In the genomic region with DNA sequence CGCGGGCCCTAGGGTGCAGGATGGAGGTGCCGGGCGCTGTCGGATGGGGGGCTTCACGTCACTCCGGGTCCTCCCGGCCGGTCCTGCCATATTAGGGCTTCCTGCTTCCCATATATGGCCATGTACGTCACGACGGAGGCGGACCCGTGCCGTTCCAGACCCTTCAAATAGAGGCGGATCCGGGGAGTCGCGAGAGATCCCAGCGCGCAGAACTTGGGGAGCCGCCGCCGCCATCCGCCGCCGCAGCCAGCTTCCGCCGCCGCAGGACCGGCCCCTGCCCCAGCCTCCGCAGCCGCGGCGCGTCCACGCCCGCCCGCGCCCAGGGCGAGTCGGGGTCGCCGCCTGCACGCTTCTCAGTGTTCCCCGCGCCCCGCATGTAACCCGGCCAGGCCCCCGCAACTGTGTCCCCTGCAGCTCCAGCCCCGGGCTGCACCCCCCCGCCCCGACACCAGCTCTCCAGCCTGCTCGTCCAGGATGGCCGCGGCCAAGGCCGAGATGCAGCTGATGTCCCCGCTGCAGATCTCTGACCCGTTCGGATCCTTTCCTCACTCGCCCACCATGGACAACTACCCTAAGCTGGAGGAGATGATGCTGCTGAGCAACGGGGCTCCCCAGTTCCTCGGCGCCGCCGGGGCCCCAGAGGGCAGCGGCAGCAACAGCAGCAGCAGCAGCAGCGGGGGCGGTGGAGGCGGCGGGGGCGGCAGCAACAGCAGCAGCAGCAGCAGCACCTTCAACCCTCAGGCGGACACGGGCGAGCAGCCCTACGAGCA, we compare ENCODE assay signal across 8 cellular contexts. TPM values are rescaled to one million over a fixed set of nuclear protein-coding genes. Genes with fewer than 3 reads are reported as not detected.
DNase-seq lines count a peak whose midpoint lies in the region; TF ChIP-seq lines count a peak whose summit lies in the region.

A gene (plus strand): TSS at position 192 of the 770 bp plus-strand sequence. CDS start 283 bp downstream, at position 475.

- H3K4me3 Mint-ChIP-seq in H9 (peak within 1 kb of the TSS; percentile 86), neural crest cell (peak within 1 kb of the TSS; percentile 90)

- H2BK12ac ChIP-seq in H9 (ENCODE audit: insufficient read length, low read depth, low read length): no peak within 1 kb of the TSS

- peak within 1 kb of the TSS; percentile 94 for H3K18ac ChIP-seq in H9 (ENCODE audit: insufficient read length, low read depth, low read length)

- H4K20me1 ChIP-seq in H9 (ENCODE audit: control insufficient read depth, insufficient read depth, insufficient read length) (no peaks in the 10 kb centered on the region), Loucy (ENCODE audit: insufficient read depth, low read length, poor library complexity, severe bottlenecking) (peaks cover 4% of the 10 kb centered on the region)

- TF ChIP-seq CTCF in H9 (conservative IDR thresholded peaks at IDR 0.05): no peak; the same call in 2 of the 3 replicates
- TF ChIP-seq CTCF in Loucy (conservative IDR thresholded peaks at IDR 0.05; ENCODE audit: low read length): no peak
- no peak for TF ChIP-seq CTCF in fibroblast of villous mesenchyme (IDR thresholded peaks at IDR 0.05; ENCODE audit: insufficient read depth, low read depth, low read length)
- no peak for TF ChIP-seq CTCF in neural crest cell (conservative IDR thresholded peaks at IDR 0.05)
- TF ChIP-seq CTCF in stomach (IDR thresholded peaks at IDR 0.05): no peak

- H3K36me3 Mint-ChIP-seq in H9 (ENCODE audit: insufficient read depth in 1 of 3, low read depth in 3 of 3) (peaks cover 18 to 28% (median 26%) of the 10 kb centered on the region in 3 experiments), neural crest cell (ENCODE audit: low read depth) (peaks cover 20% of the 10 kb centered on the region)

- no peak within 1 kb of the TSS for H3T11ph ChIP-seq in H9 (ENCODE audit: low read length)

- H3K4me3 ChIP-seq in Loucy (ENCODE audit: low read length, poor library complexity, severe bottlenecking) (peak within 1 kb of the TSS; percentile 82), fibroblast of villous mesenchyme (ENCODE audit: low read depth, low read length) (peak within 1 kb of the TSS; percentile 88), stomach (peak within 1 kb of the TSS; percentile 83 to 90 (median 88))

- H3K56ac ChIP-seq in H9 (ENCODE audit: insufficient read length, low read depth, low read length): no peak within 1 kb of the TSS

- H2BK5ac ChIP-seq in H9 (ENCODE audit: insufficient read length, low read length): no peak within 1 kb of the TSS

- TF ChIP-seq POLR2A in stomach (IDR thresholded peaks at IDR 0.05): peak in 2 of 4 donors; percentile 44 to 64

- peaks cover 23% of the 10 kb centered on the region for H3K23me2 ChIP-seq in H9 (ENCODE audit: insufficient read length, low read depth, low read length, poor library complexity, severe bottlenecking)

- H3K27me3 ChIP-seq in H9 (ENCODE audit: insufficient read depth, low read length) (no peaks in the 10 kb centered on the region; the same call in 1 of the 2 replicates), Loucy (ENCODE audit: insufficient read depth, low read length, poor library complexity, severe bottlenecking) (peaks cover 29% of the 10 kb centered on the region), stomach (no peaks in the 10 kb centered on the region)

- H3K27ac Mint-ChIP-seq in H9: peak within 1 kb of the TSS; percentile 32 to 92 (median 83); a peak in 4 of 7 replicates
- peak within 1 kb of the TSS; percentile 97 for H3K27ac Mint-ChIP-seq in neural crest cell (ENCODE audit: unreplicated experiment)

- no CpG with 5 or more reads among the region's 76 CpGs for WGBS in H9 (ENCODE audit: extremely low coverage, insufficient read length, low lambda C conversion rate)
- WGBS in stomach, 5 donors: 0% methylated on average over 7 to 76 of the region's 76 CpGs

- no peaks in the 10 kb centered on the region for H3K4me1 ChIP-seq in H9 (ENCODE audit: insufficient read depth, low read length)
- peaks cover 8% of the 10 kb centered on the region for H3K4me1 ChIP-seq in Loucy (ENCODE audit: insufficient read depth, low read length, poor library complexity, severe bottlenecking)
- H3K4me1 ChIP-seq in stomach: peaks cover 11 to 36% (median 36%) of the 10 kb centered on the region in 4 donors

- in situ Hi-C loops in G401 (cut with HindIII; ENCODE audit: low sequenced_read_pairs): no loop called here

- H3K36me3 ChIP-seq in Loucy (ENCODE audit: insufficient read depth, low read length) (no peaks in the 10 kb centered on the region), stomach (peaks cover 0 to 18% (median 13%) of the 10 kb centered on the region in 4 donors)

- H2AK5ac ChIP-seq in H9 (ENCODE audit: insufficient read length, low read length): no peak within 1 kb of the TSS

- intact Hi-C loops in stomach (cut with DNase I; ENCODE audit: low total_unique reads): no loop called here

- H3K79me1 ChIP-seq in H9 (ENCODE audit: insufficient read depth, low read depth, low read length, poor library complexity, severe bottlenecking): no peaks in the 10 kb centered on the region

- H3F3A ChIP-seq in Loucy (ENCODE audit: low read depth): no peaks in the 10 kb centered on the region

- no peak within 1 kb of the TSS for H4K91ac ChIP-seq in H9 (ENCODE audit: insufficient read length, low read depth, low read length)

- H3K9me3 ChIP-seq in H9 (ENCODE audit: control insufficient read depth, low read depth, low read length): no peaks in the 10 kb centered on the region
- H3K9me3 ChIP-seq in Loucy (ENCODE audit: insufficient read depth, low read depth, low read length): no peaks in the 10 kb centered on the region
- H3K9me3 ChIP-seq in stomach: no peaks in the 10 kb centered on the region

- no peaks in the 10 kb centered on the region for H3K9me2 ChIP-seq in Loucy (replicated peaks; ENCODE audit: low read depth, low read length)

- H3K27me3 Mint-ChIP-seq in H9 (ENCODE audit: low read depth): peaks cover 22% of the 10 kb centered on the region
- peaks cover 14% of the 10 kb centered on the region for H3K27me3 Mint-ChIP-seq in neural crest cell (ENCODE audit: low read depth)

- H3K4ac ChIP-seq in H9 (ENCODE audit: low read depth, low read length): no peak within 1 kb of the TSS

- no peak within 1 kb of the TSS for H2BK20ac ChIP-seq in H9 (ENCODE audit: low read depth, low read length, poor library complexity, severe bottlenecking)

- H3K23ac ChIP-seq in H9 (ENCODE audit: insufficient read length, low read depth, low read length): no peak within 1 kb of the TSS

- peaks cover 25 to 31% of the 10 kb centered on the region in 2 experiments for H3K4me1 Mint-ChIP-seq in H9
- H3K4me1 Mint-ChIP-seq in neural crest cell: peaks cover 33% of the 10 kb centered on the region

- peaks cover 0 to 11% of the 10 kb centered on the region in 2 experiments; a peak in 2 of 5 replicates for H3K9me3 Mint-ChIP-seq in H9
- H3K9me3 Mint-ChIP-seq in neural crest cell: no peaks in the 10 kb centered on the region

- H3K9ac ChIP-seq in H9 (ENCODE audit: extremely low read depth, insufficient read length, low read length) (peak within 1 kb of the TSS; percentile 83), Loucy (ENCODE audit: low read depth, low read length, poor library complexity, severe bottlenecking) (peak within 1 kb of the TSS; percentile 82)

- TF ChIP-seq EP300 in stomach (IDR thresholded peaks at IDR 0.05): no peak

- H2BK120ac ChIP-seq in H9 (ENCODE audit: low read depth, low read length, poor library complexity, severe bottlenecking): no peak within 1 kb of the TSS

- H3K27ac ChIP-seq in H9 (ENCODE audit: insufficient read length, low read depth, low read length) (no peak within 1 kb of the TSS), stomach (peak within 1 kb of the TSS; percentile 95 to 99 (median 98))

- peak within 1 kb of the TSS; percentile 72 for H3K4me2 ChIP-seq in H9 (ENCODE audit: insufficient read depth, insufficient read length, low read length)
- peak within 1 kb of the TSS; percentile 95 for H3K4me2 ChIP-seq in Loucy (ENCODE audit: low read depth, low read length, poor library complexity, severe bottlenecking)

- H2BK15ac ChIP-seq in H9 (ENCODE audit: low read depth, low read length): no peak within 1 kb of the TSS

- no peak within 1 kb of the TSS for H4K8ac ChIP-seq in H9 (replicated peaks; ENCODE audit: insufficient read length, low read depth, low read length)

- no peaks in the 10 kb centered on the region for H3K79me2 ChIP-seq in H9 (ENCODE audit: insufficient read depth, low read length)
- H3K79me2 ChIP-seq in Loucy (ENCODE audit: insufficient read depth, low read length): no peaks in the 10 kb centered on the region

- DNase-seq in G401 (ENCODE audit: low spot score) (peak; percentile 98), H9 (peak; percentile 95), SIG-M5 (lab: John Stamatoyannopoulos, UW) (peak; percentile 84), activated gamma-delta T cell (lab: John Stamatoyannopoulos, UW) (peak; percentile 78), fibroblast of villous mesenchyme (ENCODE audit: low read depth) (peak; percentile 97), neural crest cell (ENCODE audit: low read depth, low spot score) (peak; percentile 88), stomach (peak; percentile 95)

- no peak within 1 kb of the TSS for H2AFZ ChIP-seq in H9 (ENCODE audit: low read length)
- peak within 1 kb of the TSS; percentile 93 for H2AFZ ChIP-seq in Loucy (ENCODE audit: low read length)

- no peak within 1 kb of the TSS for H4K5ac ChIP-seq in H9 (ENCODE audit: insufficient read length, low read depth, low read length)

- H3K14ac ChIP-seq in H9 (ENCODE audit: insufficient read depth, low read length): peak within 1 kb of the TSS; percentile 87; the same call in 1 of the 2 replicates

RNA-seq across cellular contexts. Expression of the gene that starts here (rescaled TPM):
- 0.62 and 4.0 TPM in 2 replicates for total RNA-seq in G401 (2014; rRNA removed; shearing (Covaris generic))
- 76.6 and 83.3 TPM in 2 replicates for total RNA-seq in H9 (2021)
- 3.5 and 6.1 TPM in 2 replicates for total RNA-seq in fibroblast of villous mesenchyme
- total RNA-seq in neural crest cell: 21.5 and 26.5 TPM in 2 replicates
- 10 to 100 TPM in 4 of 5 donors, 1 to 10 TPM in 1; 7.7 to 83.9 (median 48.1) TPM for total RNA-seq in stomach
- 10 to 100 TPM; 17.0 to 45.4 (median 30.2) TPM for polyA plus RNA-seq in stomach
